Comparison of ENCODE assay signal across 8 cellular contexts in genomic region chr12:88036368-88036965, GRCh38. TPM values are rescaled to one million over a fixed set of nuclear protein-coding genes. Genes with fewer than 3 reads are reported as not detected.
DNase-seq lines count a peak whose midpoint lies in the region; ATAC-seq and TF ChIP-seq lines count a peak whose summit lies in the region.

No MANE protein-coding gene starts in this region.

- intact Hi-C loops in PC-9 (cut with micrococcal nuclease; ENCODE audit: unreplicated experiment), result loop anchor here (5.0 kb wide), 1 partner anchor 1769 kb away; no protein-coding TSS in a partner anchor

- 53 to 60% methylated on average over 2 to 3 of the region's 4 CpGs for WGBS in endodermal cell (ENCODE audit: insufficient coverage in 1 of 2, insufficient read length in 1 of 2), 2 experiments

- H3K9ac ChIP-seq in endodermal cell (ENCODE audit: extremely low read depth, low read length, poor library complexity, severe bottlenecking), result peak overlapping the region; percentile 66

- H3K4me3 ChIP-seq in PC-9 (peak overlapping the region; percentile 74), endodermal cell (ENCODE audit: low read length) (peak overlapping the region; percentile 87), osteoblast (ENCODE audit: insufficient read depth, low read length) (peak overlapping the region; percentile 93)

- POLR2A ChIA-PET in PC-9 (lab: Charles Lee; ENCODE audit: unreplicated experiment), result interaction anchor here (0.6 kb wide), 1 partner anchor 1444 kb away, joined by 13 read pairs; no protein-coding TSS in a partner anchor

- BruUV-seq in PC-9 (replicated peaks; lab: Mats Ljungman, UMichigan), result no TSS peak

- H3K4me1 Mint-ChIP-seq in endodermal cell, result peaks cover 33% of the 10 kb centered on the region

- CTCF ChIA-PET in PC-9 (lab: Charles Lee), result interaction anchor here (0.6 kb wide), 1 partner anchor 56 kb away, joined by 3 read pairs; no protein-coding TSS in a partner anchor

- H3K9me3 Mint-ChIP-seq in endodermal cell, result peaks cover 8% of the 10 kb centered on the region

- no peaks in the 10 kb centered on the region for H3F3A ChIP-seq in PC-9 (ENCODE audit: insufficient read depth, low read depth)

- H3K36me3 ChIP-seq in PC-9 (ENCODE audit: low read depth), result no peaks in the 10 kb centered on the region
- no peaks in the 10 kb centered on the region for H3K36me3 ChIP-seq in endodermal cell (ENCODE audit: control insufficient read depth, insufficient read depth, low read length)
- H3K36me3 ChIP-seq in osteoblast (ENCODE audit: insufficient read depth, low read length), result no peaks in the 10 kb centered on the region

- ATAC-seq in GM21390 (IDR thresholded peaks at IDR 0.05; ENCODE audit: unreplicated experiment) (no peak), GM18907 (IDR thresholded peaks at IDR 0.05; ENCODE audit: unreplicated experiment) (no peak)

- TF ChIP-seq CTCF in PC-9 (conservative IDR thresholded peaks at IDR 0.05) (no peak), endodermal cell (conservative IDR thresholded peaks at IDR 0.05) (no peak), osteoblast (IDR thresholded peaks at IDR 0.05; ENCODE audit: extremely low read depth, low read depth, low read length) (no peak)

- H3K9me3 ChIP-seq in PC-9 (ENCODE audit: insufficient read depth, low read depth) (no peaks in the 10 kb centered on the region), endodermal cell (ENCODE audit: control insufficient read depth, low read length) (no peaks in the 10 kb centered on the region), osteoblast (ENCODE audit: low read depth, low read length) (no peaks in the 10 kb centered on the region)

- no peaks in the 10 kb centered on the region for H3K36me3 Mint-ChIP-seq in endodermal cell (ENCODE audit: low read depth)

- H3K4me2 ChIP-seq in PC-9 (peak overlapping the region; percentile 88), osteoblast (ENCODE audit: insufficient read depth, low read length) (peak overlapping the region; percentile 92)

- H4K20me1 ChIP-seq in PC-9 (ENCODE audit: insufficient read depth) (no peaks in the 10 kb centered on the region; the same call in 1 of the 2 replicates), osteoblast (ENCODE audit: insufficient read depth, low read length) (peaks cover 15% of the 10 kb centered on the region)

- peaks cover 52% of the 10 kb centered on the region for H3K79me2 ChIP-seq in PC-9 (ENCODE audit: low read depth)
- H3K79me2 ChIP-seq in osteoblast (ENCODE audit: insufficient read depth, low read length), result peaks cover 60% of the 10 kb centered on the region

- H3K27ac Mint-ChIP-seq in endodermal cell, result no peak overlapping the region

- H3K9me2 ChIP-seq in PC-9 (ENCODE audit: insufficient read depth), result no peaks in the 10 kb centered on the region

- H3K27me3 ChIP-seq in PC-9 (ENCODE audit: insufficient read depth, low read depth) (no peaks in the 10 kb centered on the region), endodermal cell (ENCODE audit: control insufficient read depth, insufficient read depth, low read length, poor library complexity, severe bottlenecking) (no peaks in the 10 kb centered on the region), osteoblast (ENCODE audit: insufficient read depth, low read length) (no peaks in the 10 kb centered on the region)

- DNase-seq in SIG-M5 treated with dmso at 0.1 percent for 504 hours (lab: John Stamatoyannopoulos, UW; ENCODE audit: unreplicated experiment) (peak; percentile 79), SIG-M5 (lab: John Stamatoyannopoulos, UW) (no peak), PC-9 (peak; percentile 6 to 72), endodermal cell (no peak), osteoblast (ENCODE audit: insufficient read length, low spot score, missing footprints) (peak; percentile 50), CD1c-positive myeloid dendritic cell (ENCODE audit: extremely low spot score) (no peak)

- peak overlapping the region; percentile 95; the same call in 1 of the 2 replicates for H2AFZ ChIP-seq in PC-9
- H2AFZ ChIP-seq in osteoblast (ENCODE audit: low read length), result no peak overlapping the region

- H3K27ac ChIP-seq in PC-9 (peak overlapping the region; percentile 26), endodermal cell (ENCODE audit: low read depth, low read length) (no peak overlapping the region), osteoblast (ENCODE audit: low read depth, low read length) (peak overlapping the region; percentile 78)

- no peaks in the 10 kb centered on the region for H3K27me3 Mint-ChIP-seq in endodermal cell (ENCODE audit: insufficient read depth)

- peak overlapping the region; percentile 93 for H3K4me3 Mint-ChIP-seq in endodermal cell

- peaks cover 20% of the 10 kb centered on the region for H3K4me1 ChIP-seq in PC-9 (replicated peaks; ENCODE audit: insufficient read depth)
- no peaks in the 10 kb centered on the region for H3K4me1 ChIP-seq in endodermal cell (ENCODE audit: control insufficient read depth, insufficient read depth, low read length)
- peaks cover 17% of the 10 kb centered on the region for H3K4me1 ChIP-seq in osteoblast (ENCODE audit: insufficient read depth, low read length)

RNA-seq across cellular contexts. Expression of gene C12orf50, which starts 7.3 kb away (rescaled TPM):
- not detected in 2 replicates for total RNA-seq in PC-9 (2021)
- under 1 TPM in 1 of 2 donors, not detected in 1; 0.09 TPM for total RNA-seq in endodermal cell
- not detected for polyA plus RNA-seq in endodermal cell (2013, experiment 1 of 2)
- not detected for polyA plus RNA-seq in endodermal cell (2013, experiment 2 of 2)
- under 0.01 TPM in 1 of 2 replicates, not detected in the other for total RNA-seq in osteoblast

Comparison
In these comparisons a context has a peak if more than half of its experiments do, and no peak if none do; other contexts are left out.
1. DNase-seq: peak in SIG-M5 treated with dmso at 0.1 percent for 504 hours (single experiment), PC-9 (2 of 2) and osteoblast (single experiment); none in SIG-M5 (single experiment), endodermal cell (single experiment) and CD1c-positive myeloid dendritic cell (single experiment).
2. Peak in every context shown above with its lines, with median percentiles within 50 percentile points of each other: H3K4me3 ChIP-seq.